In genomic region chr20:11917663-11918062, GRCh38 we compare ENCODE assay signal across 8 cellular contexts. TPM values are rescaled to one million over a fixed set of nuclear protein-coding genes. Genes with fewer than 3 reads are reported as not detected.
DNase-seq lines count a peak whose midpoint lies in the region; ATAC-seq and TF ChIP-seq lines count a peak whose summit lies in the region.

Gene BTBD3 (plus strand): TSS chr20:11917893. CDS start chr20:11918276, 383 bp downstream.

- H3K18ac ChIP-seq in mesenchymal stem cell (ENCODE audit: low read depth in 1 of 2, low read length in 2 of 2): no peak within 1 kb of the TSS

- H3K27me3 ChIP-seq in endodermal cell (ENCODE audit: control insufficient read depth, insufficient read depth, low read length, poor library complexity, severe bottlenecking) (no peaks in the 10 kb centered on the region), mesenchymal stem cell (ENCODE audit: control insufficient read depth in 1 of 2, insufficient read depth in 1 of 2, low read length in 2 of 2) (no peaks in the 10 kb centered on the region)

- no peak within 1 kb of the TSS for H2BK120ac ChIP-seq in mesenchymal stem cell (ENCODE audit: low read depth, low read length)

- no peak within 1 kb of the TSS for H4K8ac ChIP-seq in mesenchymal stem cell (ENCODE audit: low read length)

- no peaks in the 10 kb centered on the region for H3K4me1 ChIP-seq in endodermal cell (ENCODE audit: control insufficient read depth, insufficient read depth, low read length)
- H3K4me1 ChIP-seq in mesenchymal stem cell (ENCODE audit: control insufficient read depth, insufficient read depth, low read depth, low read length): no peaks in the 10 kb centered on the region

- CTCF ChIA-PET in HEK293T (lab: Yijun Ruan, JAX): no interaction called here

- H3K79me1 ChIP-seq in mesenchymal stem cell (replicated peaks; ENCODE audit: low read length, poor library complexity, severe bottlenecking): peaks cover 12% of the 10 kb centered on the region

- 94 to 99% methylated on average over 3 to 4 of the region's 4 CpGs for WGBS in endodermal cell (ENCODE audit: insufficient coverage in 1 of 2, insufficient read length in 1 of 2), 2 experiments
- WGBS in mesenchymal stem cell: 69% methylated on average over 4 of the region's 4 CpGs

- H3K27ac ChIP-seq in endodermal cell (ENCODE audit: low read depth, low read length): no peak within 1 kb of the TSS
- no peak within 1 kb of the TSS for H3K27ac ChIP-seq in mesenchymal stem cell (ENCODE audit: low read length, poor library complexity, severe bottlenecking)

- POLR2A ChIA-PET in HEK293T (lab: Yijun Ruan, JAX): no interaction called here

- H3K9ac ChIP-seq in endodermal cell (ENCODE audit: extremely low read depth, low read length, poor library complexity, severe bottlenecking): no peak within 1 kb of the TSS
- H3K9ac ChIP-seq in mesenchymal stem cell (ENCODE audit: low read length): peak within 1 kb of the TSS; percentile 79

- H3K27me3 Mint-ChIP-seq in endodermal cell (ENCODE audit: insufficient read depth) (no peaks in the 10 kb centered on the region), type B pancreatic cell (no peaks in the 10 kb centered on the region)

- no peak within 1 kb of the TSS for H3K4ac ChIP-seq in mesenchymal stem cell (ENCODE audit: low read depth in 1 of 2, low read length in 2 of 2)

- H3K27ac Mint-ChIP-seq in endodermal cell (no peak within 1 kb of the TSS), type B pancreatic cell (peak within 1 kb of the TSS; percentile 67)
- no peak within 1 kb of the TSS for H3K27ac Mint-ChIP-seq in stimulated activated effector memory CD8-positive, alpha-beta T cell treated with anti-CD3 and anti-CD28 coated beads, Interleukin-12 subunit alpha, Interleukin-12 subunit beta, amount 100 ng/mL, for 72 hours

- H3K4me1 Mint-ChIP-seq in endodermal cell: peaks cover 34% of the 10 kb centered on the region
- H3K4me1 Mint-ChIP-seq in type B pancreatic cell (ENCODE audit: unreplicated experiment): peaks cover 63% of the 10 kb centered on the region
- H3K4me1 Mint-ChIP-seq in stimulated activated effector memory CD8-positive, alpha-beta T cell treated with anti-CD3 and anti-CD28 coated beads, Interleukin-12 subunit alpha, Interleukin-12 subunit beta, amount 100 ng/mL, for 72 hours: no peaks in the 10 kb centered on the region

- no peak within 1 kb of the TSS for H2BK12ac ChIP-seq in mesenchymal stem cell (ENCODE audit: low read length in 2 of 2)

- H2BK15ac ChIP-seq in mesenchymal stem cell (ENCODE audit: low read depth, poor library complexity, severe bottlenecking): no peak within 1 kb of the TSS

- H3K36me3 ChIP-seq in endodermal cell (ENCODE audit: control insufficient read depth, insufficient read depth, low read length) (peaks cover 37% of the 10 kb centered on the region), mesenchymal stem cell (ENCODE audit: control insufficient read depth in 1 of 2, insufficient read depth in 2 of 2, low read depth in 1 of 2, low read length in 2 of 2) (peaks cover 5 to 7% of the 10 kb centered on the region in 2 experiments)

- H3K14ac ChIP-seq in mesenchymal stem cell (ENCODE audit: low read length in 2 of 2): no peak within 1 kb of the TSS

- no peak within 1 kb of the TSS for H2AFZ ChIP-seq in mesenchymal stem cell (ENCODE audit: low read depth, low read length)

- H4K91ac ChIP-seq in mesenchymal stem cell (ENCODE audit: low read length): no peak within 1 kb of the TSS

- H3K4me3 Mint-ChIP-seq in endodermal cell: no peak within 1 kb of the TSS
- H3K4me3 Mint-ChIP-seq in type B pancreatic cell: peak within 1 kb of the TSS; percentile 79
- no peak within 1 kb of the TSS for H3K4me3 Mint-ChIP-seq in stimulated activated effector memory CD8-positive, alpha-beta T cell treated with anti-CD3 and anti-CD28 coated beads, Interleukin-12 subunit alpha, Interleukin-12 subunit beta, amount 100 ng/mL, for 72 hours

- DNase-seq in NCI-H82 treated with DMSO at 0.1 percent for 48 hours (lab: John Stamatoyannopoulos, UW; ENCODE audit: unreplicated experiment) (peak; percentile 92), endodermal cell (no peak), mesenchymal stem cell (no peak), type B pancreatic cell (ENCODE audit: extremely low spot score, unreplicated experiment) (no peak), HEK293T (ENCODE audit: extremely low spot score) (no peak)
- DNase-seq in stimulated activated effector memory CD8-positive, alpha-beta T cell treated with anti-CD3 and anti-CD28 coated beads, Interleukin-12 subunit alpha, Interleukin-12 subunit beta, amount 100 ng/mL, for 72 hours (ENCODE audit: low spot score in 2 of 2): no peak

- no peak within 1 kb of the TSS for H3K23ac ChIP-seq in mesenchymal stem cell (ENCODE audit: low read length in 2 of 2)

- no peak within 1 kb of the TSS for H2BK5ac ChIP-seq in mesenchymal stem cell (ENCODE audit: low read depth, low read length, poor library complexity, severe bottlenecking)

- H3K36me3 Mint-ChIP-seq in endodermal cell (ENCODE audit: low read depth) (peaks cover 21% of the 10 kb centered on the region), type B pancreatic cell (peaks cover 23% of the 10 kb centered on the region)
- H3K36me3 Mint-ChIP-seq in stimulated activated effector memory CD8-positive, alpha-beta T cell treated with anti-CD3 and anti-CD28 coated beads, Interleukin-12 subunit alpha, Interleukin-12 subunit beta, amount 100 ng/mL, for 72 hours: no peaks in the 10 kb centered on the region

- H3K4me3 ChIP-seq in endodermal cell (ENCODE audit: low read length): no peak within 1 kb of the TSS
- peak within 1 kb of the TSS in 1 of 2 experiments; percentile 80 for H3K4me3 ChIP-seq in mesenchymal stem cell (ENCODE audit: insufficient read depth in 1 of 2, low read depth in 1 of 2, low read length in 2 of 2)

- no peak within 1 kb of the TSS for H3K4me2 ChIP-seq in mesenchymal stem cell (ENCODE audit: low read length, poor library complexity, severe bottlenecking)

- TF ChIP-seq CTCF in endodermal cell (conservative IDR thresholded peaks at IDR 0.05) (no peak), type B pancreatic cell (conservative IDR thresholded peaks at IDR 0.05) (no peak)

- no peaks in the 10 kb centered on the region for H3K9me3 ChIP-seq in endodermal cell (ENCODE audit: control insufficient read depth, low read length)
- no peaks in the 10 kb centered on the region for H3K9me3 ChIP-seq in mesenchymal stem cell (ENCODE audit: control insufficient read depth, low read length)

- H3K9me3 Mint-ChIP-seq in endodermal cell (no peaks in the 10 kb centered on the region), type B pancreatic cell (no peaks in the 10 kb centered on the region)
- H3K9me3 Mint-ChIP-seq in stimulated activated effector memory CD8-positive, alpha-beta T cell treated with anti-CD3 and anti-CD28 coated beads, Interleukin-12 subunit alpha, Interleukin-12 subunit beta, amount 100 ng/mL, for 72 hours: peaks cover 7% of the 10 kb centered on the region

- ATAC-seq in GM18498 (IDR thresholded peaks at IDR 0.05; ENCODE audit: unreplicated experiment) (peak; percentile 95), HG03066 (IDR thresholded peaks at IDR 0.05; ENCODE audit: low read depth, unreplicated experiment) (peak; percentile 94)
- ATAC-seq in stimulated activated effector memory CD8-positive, alpha-beta T cell treated with anti-CD3 and anti-CD28 coated beads, Interleukin-12 subunit alpha, Interleukin-12 subunit beta, amount 100 ng/mL, for 72 hours: no peak

- H2AK5ac ChIP-seq in mesenchymal stem cell (ENCODE audit: low read length, severe bottlenecking): no peak within 1 kb of the TSS

TF ChIP-seq in HEK293T, 16 proteins besides CTCF, POLR2A, EP300 and RAD21:
- TF ChIP-seq FOXM1 (IDR thresholded peaks at IDR 0.05; ENCODE audit: borderline replicate concordance): no peak
- no peak for TF ChIP-seq SP1 (IDR thresholded peaks at IDR 0.05)
- no peak for TF ChIP-seq TARDBP (IDR thresholded peaks at IDR 0.05)
- TF ChIP-seq PKNOX1 (IDR thresholded peaks at IDR 0.05): no peak
- no peak for TF ChIP-seq SUZ12 (IDR thresholded peaks at IDR 0.05)

RNA-seq across cellular contexts. Expression of gene BTBD3, which starts in this region (rescaled TPM):
- 100 to 1,000 TPM in 1 of 2 donors, 10 to 100 TPM in 1; 81.7 to 115 TPM for total RNA-seq in endodermal cell
- 67.5 TPM for polyA plus RNA-seq in endodermal cell (2013, experiment 1 of 2)
- 66.3 TPM for polyA plus RNA-seq in endodermal cell (2013, experiment 2 of 2)
- 12.2 TPM for polyA plus RNA-seq in mesenchymal stem cell (2013, experiment 1 of 2)
- polyA plus RNA-seq in mesenchymal stem cell (2013, experiment 2 of 2): 11.2 TPM
- total RNA-seq in type B pancreatic cell (ENCODE audit: low replicate concordance): 75.8 and 114 TPM in 2 replicates
